In the genomic region with DNA sequence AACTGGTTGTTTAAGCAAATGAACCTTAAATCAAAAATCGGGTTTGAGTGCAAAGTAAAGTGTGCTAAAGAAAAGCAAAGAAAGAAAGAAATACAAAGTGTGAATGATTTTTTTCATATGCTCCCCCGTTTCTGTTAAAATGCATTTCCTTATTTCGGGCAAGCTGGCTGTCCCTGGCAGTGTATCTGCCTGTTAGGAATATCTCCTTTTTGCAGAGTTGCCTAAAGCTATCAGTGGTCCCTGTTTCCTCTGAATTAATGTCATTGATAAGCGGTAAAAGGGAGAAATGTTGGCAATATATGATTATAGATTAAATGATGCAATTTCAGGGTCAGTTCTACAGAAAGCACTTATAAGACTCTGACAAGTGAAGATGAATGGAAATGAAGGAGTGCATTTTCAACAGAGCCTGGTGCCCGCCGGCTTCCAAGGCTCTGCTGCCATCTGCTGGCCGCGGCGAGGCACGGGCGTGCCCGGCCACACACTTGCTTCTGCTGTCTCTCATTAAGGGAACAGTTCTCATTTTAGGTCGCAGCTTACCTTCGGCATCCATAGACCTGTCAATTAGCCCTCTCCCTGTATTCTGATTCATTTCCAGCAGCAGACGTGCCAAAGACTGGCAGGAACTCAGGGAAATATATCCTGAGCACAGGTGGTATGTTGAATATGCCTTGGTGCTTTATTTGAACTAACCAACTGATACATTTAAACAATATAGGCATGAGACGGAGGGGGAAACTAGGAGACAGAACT, we compare ENCODE assay signal across 8 cellular contexts.
DNase-seq lines count a peak whose midpoint lies in the region; ATAC-seq and TF ChIP-seq lines count a peak whose summit lies in the region.

No MANE protein-coding gene starts in this region.

- H3K4me3 ChIP-seq in SJCRH30 (peak overlapping the region; percentile 46), vagina (peak overlapping the region in 1 of 2 donors; percentile 2)

- ATAC-seq in GM21825 (IDR thresholded peaks at IDR 0.05; ENCODE audit: unreplicated experiment) = peak; percentile 91

- peak overlapping the region; percentile 11; the same call in 1 of the 2 replicates for H3K27ac ChIP-seq in SJCRH30
- H3K27ac ChIP-seq in vagina = no peak overlapping the region

- no peaks in the 10 kb centered on the region; the same call in 1 of the 2 replicates for H3K4me1 ChIP-seq in SJCRH30
- H3K4me1 ChIP-seq in vagina = no peaks in the 10 kb centered on the region

- H3K27me3 ChIP-seq in SJCRH30 (no peaks in the 10 kb centered on the region), vagina (no peaks in the 10 kb centered on the region)

- intact Hi-C loops in vagina (cut with DNase I) = no loop called here

- no peak for TF ChIP-seq POLR2A in vagina (IDR thresholded peaks at IDR 0.05)

- H3K36me3 ChIP-seq in SJCRH30 (no peaks in the 10 kb centered on the region), vagina (no peaks in the 10 kb centered on the region)

- no peaks in the 10 kb centered on the region for H3K9me3 ChIP-seq in SJCRH30 (replicated peaks)
- no peaks in the 10 kb centered on the region for H3K9me3 ChIP-seq in vagina

- TF ChIP-seq CTCF in vagina (IDR thresholded peaks at IDR 0.05) = peak; percentile 74 to 88 (median 82)

- DNase-seq in GM03348 (ENCODE audit: low spot score) (peak; percentile 78), KG1 (lab: John Stamatoyannopoulos, UW) (peak; percentile 23), SJCRH30 (peak; percentile 62 to 79), globus pallidus (ENCODE audit: low spot score) (peak; percentile 79), pons (ENCODE audit: low spot score) (peak; percentile 80), vagina (ENCODE audit: extremely low spot score in 2 of 2) (no peak)
- peak in 3 of 4 experiments; percentile 7 to 41 (median 13) for DNase-seq in activated naive CD4-positive, alpha-beta T cell (lab: John Stamatoyannopoulos, UW)

Comparison
In these comparisons a context has a peak if more than half of its experiments do, and no peak if none do; other contexts are left out.
1. DNase-seq: peak in GM03348 (single experiment), KG1 (single experiment), SJCRH30 (2 of 2), activated naive CD4-positive, alpha-beta T cell (3 of 4), globus pallidus (single experiment) and pons (single experiment); none in vagina (0 of 2).